1 cellular context compared by ENCODE assay signal in the genomic region with DNA sequence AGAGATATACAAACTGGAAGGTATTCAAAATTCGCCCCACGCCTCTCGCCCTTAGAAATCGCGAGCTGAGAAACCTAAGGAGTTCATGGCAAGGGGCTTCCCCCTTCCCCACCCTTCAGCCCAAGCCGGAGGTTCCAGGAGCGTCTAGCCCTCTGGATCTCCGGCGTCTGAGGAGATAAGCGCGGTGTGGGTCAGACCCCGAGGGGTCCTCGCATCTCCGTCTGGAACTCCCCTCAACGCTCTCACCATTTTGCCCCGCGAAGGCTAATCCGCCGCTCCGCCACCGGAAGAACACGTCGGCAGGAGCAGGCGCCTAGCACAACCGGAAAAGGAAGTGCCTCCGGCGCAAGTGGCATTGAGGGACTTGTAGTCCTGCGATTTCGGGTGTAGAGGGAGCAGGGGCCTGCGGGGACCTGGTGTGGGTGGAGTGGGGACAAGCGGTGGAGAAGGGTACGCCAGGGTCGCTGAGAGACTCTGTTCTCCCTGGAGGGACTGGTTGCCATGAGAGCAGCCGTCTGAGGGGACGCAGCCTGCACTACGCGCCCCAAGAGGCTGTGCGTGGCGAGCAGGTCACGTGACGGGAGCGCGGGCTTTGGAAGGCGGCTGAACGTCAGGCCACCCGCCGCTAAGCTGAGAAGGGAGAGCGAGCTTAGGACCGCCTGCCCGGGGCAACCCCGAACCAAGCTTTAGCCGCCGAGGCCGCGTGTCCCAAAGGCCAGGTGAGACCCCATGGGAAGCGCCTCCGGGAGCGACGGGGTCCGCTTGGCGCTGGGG.
A peak's percentile ranks its signal among the peaks of the same experiment; 100 is the strongest.
TF ChIP-seq lines count a peak whose summit lies in the region.

A gene with protein sequence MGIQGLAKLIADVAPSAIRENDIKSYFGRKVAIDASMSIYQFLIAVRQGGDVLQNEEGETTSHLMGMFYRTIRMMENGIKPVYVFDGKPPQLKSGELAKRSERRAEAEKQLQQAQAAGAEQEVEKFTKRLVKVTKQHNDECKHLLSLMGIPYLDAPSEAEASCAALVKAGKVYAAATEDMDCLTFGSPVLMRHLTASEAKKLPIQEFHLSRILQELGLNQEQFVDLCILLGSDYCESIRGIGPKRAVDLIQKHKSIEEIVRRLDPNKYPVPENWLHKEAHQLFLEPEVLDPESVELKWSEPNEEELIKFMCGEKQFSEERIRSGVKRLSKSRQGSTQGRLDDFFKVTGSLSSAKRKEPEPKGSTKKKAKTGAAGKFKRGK (plus strand): TSS at position 602 of the 774 bp plus-strand sequence. CDS start 2,451 bp downstream, outside the sequence.
A gene (minus strand): TSS at position 290 of the 774 bp plus-strand sequence. CDS start 41 bp downstream, at position 249.

TF ChIP-seq in HepG2, 621 proteins besides CTCF, POLR2A, EP300 and RAD21 (continued from another document and continues in another):
- TF ChIP-seq, protein P1, sequence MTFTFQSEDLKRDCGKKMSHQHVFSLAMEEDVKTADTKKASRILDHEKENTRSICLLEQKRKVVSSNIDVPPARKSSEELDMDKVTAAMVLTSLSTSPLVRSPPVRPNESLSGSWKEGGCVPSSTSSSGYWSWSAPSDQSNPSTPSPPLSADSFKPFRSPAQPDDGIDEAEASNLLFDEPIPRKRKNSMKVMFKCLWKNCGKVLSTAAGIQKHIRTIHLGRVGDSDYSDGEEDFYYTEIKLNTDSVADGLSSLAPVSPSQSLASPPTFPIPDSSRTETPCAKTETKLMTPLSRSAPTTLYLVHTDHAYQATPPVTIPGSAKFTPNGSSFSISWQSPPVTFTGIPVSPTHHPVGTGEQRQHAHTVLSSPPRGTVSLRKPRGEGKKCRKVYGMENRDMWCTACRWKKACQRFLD (CRISPR knock-in tag; IDR thresholded peaks at IDR 0.05; ENCODE audit: borderline replicate concordance): peak; percentile 94; the same call in 1 of the 2 replicates
- TF ChIP-seq ELF3 (CRISPR knock-in tag; IDR thresholded peaks at IDR 0.05): peak; percentile 60
- TF ChIP-seq SYNCRIP (IDR thresholded peaks at IDR 0.05; ENCODE audit: insufficient read depth, low read depth, low read length): no peak
- peak; percentile 53 for TF ChIP-seq MED1 (CRISPR knock-in tag; IDR thresholded peaks at IDR 0.05)
- 0 out of 2 replicates have a peak, but pooled peaks have one; percentile 33 for TF ChIP-seq TOPORS (CRISPR knock-in tag; IDR thresholded peaks at IDR 0.05)
- peak; percentile 89 for TF ChIP-seq ZNF335 (CRISPR knock-in tag; IDR thresholded peaks at IDR 0.05)
- TF ChIP-seq POLR2AphosphoS5 (IDR thresholded peaks at IDR 0.05; ENCODE audit: low read depth, low read length): peak; percentile 86
- TF ChIP-seq ISL2 (CRISPR knock-in tag; IDR thresholded peaks at IDR 0.05): peak; percentile 63; the same call in 1 of the 2 replicates
- TF ChIP-seq DNMT3B (CRISPR knock-in tag; conservative IDR thresholded peaks at IDR 0.05): no peak
- 0 out of 2 replicates have a peak, but pooled peaks have one; percentile 8 for TF ChIP-seq ZNF12 (CRISPR knock-in tag; IDR thresholded peaks at IDR 0.05)
- TF ChIP-seq KLF15 (CRISPR knock-in tag; IDR thresholded peaks at IDR 0.05; ENCODE audit: borderline replicate concordance): 0 out of 2 replicates have a peak, but pooled peaks have one; percentile 59
- TF ChIP-seq, protein P2, sequence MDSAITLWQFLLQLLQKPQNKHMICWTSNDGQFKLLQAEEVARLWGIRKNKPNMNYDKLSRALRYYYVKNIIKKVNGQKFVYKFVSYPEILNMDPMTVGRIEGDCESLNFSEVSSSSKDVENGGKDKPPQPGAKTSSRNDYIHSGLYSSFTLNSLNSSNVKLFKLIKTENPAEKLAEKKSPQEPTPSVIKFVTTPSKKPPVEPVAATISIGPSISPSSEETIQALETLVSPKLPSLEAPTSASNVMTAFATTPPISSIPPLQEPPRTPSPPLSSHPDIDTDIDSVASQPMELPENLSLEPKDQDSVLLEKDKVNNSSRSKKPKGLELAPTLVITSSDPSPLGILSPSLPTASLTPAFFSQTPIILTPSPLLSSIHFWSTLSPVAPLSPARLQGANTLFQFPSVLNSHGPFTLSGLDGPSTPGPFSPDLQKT (CRISPR knock-in tag; IDR thresholded peaks at IDR 0.05; ENCODE audit: borderline replicate concordance): peak; percentile 36; the same call in 1 of the 2 replicates
- peak; percentile 81 for TF ChIP-seq RBFOX2 (IDR thresholded peaks at IDR 0.05; ENCODE audit: low read depth, low read length)
- no peak for TF ChIP-seq MTA3 (CRISPR knock-in tag; IDR thresholded peaks at IDR 0.05)
- 0 out of 2 replicates have a peak, but pooled peaks have one; percentile 44 for TF ChIP-seq ZBTB42 (CRISPR knock-in tag; IDR thresholded peaks at IDR 0.05)
- TF ChIP-seq ZNF589 (CRISPR knock-in tag; conservative IDR thresholded peaks at IDR 0.05): no peak
- peak; percentile 66 for TF ChIP-seq BORCS8-MEF2B (CRISPR knock-in tag; IDR thresholded peaks at IDR 0.05)
- peak; percentile 57 for TF ChIP-seq ZNF883 (CRISPR knock-in tag; IDR thresholded peaks at IDR 0.05; ENCODE audit: not compliant biosample characterization)
- no peak for TF ChIP-seq RFX3 (CRISPR knock-in tag; IDR thresholded peaks at IDR 0.05)
- TF ChIP-seq FOSL2 (CRISPR knock-in tag; IDR thresholded peaks at IDR 0.05): 0 out of 2 replicates have a peak, but pooled peaks have one; percentile 7
- 0 out of 2 replicates have a peak, but pooled peaks have one; percentile 62 for TF ChIP-seq SNAI1 (CRISPR knock-in tag; IDR thresholded peaks at IDR 0.05; ENCODE audit: borderline replicate concordance)
- peak; percentile 77; the same call in 1 of the 2 replicates for TF ChIP-seq SMAD3 (CRISPR knock-in tag; IDR thresholded peaks at IDR 0.05)
- no peak for TF ChIP-seq HMG20A (CRISPR knock-in tag; IDR thresholded peaks at IDR 0.05; ENCODE audit: borderline replicate concordance)
- TF ChIP-seq, protein P3, sequence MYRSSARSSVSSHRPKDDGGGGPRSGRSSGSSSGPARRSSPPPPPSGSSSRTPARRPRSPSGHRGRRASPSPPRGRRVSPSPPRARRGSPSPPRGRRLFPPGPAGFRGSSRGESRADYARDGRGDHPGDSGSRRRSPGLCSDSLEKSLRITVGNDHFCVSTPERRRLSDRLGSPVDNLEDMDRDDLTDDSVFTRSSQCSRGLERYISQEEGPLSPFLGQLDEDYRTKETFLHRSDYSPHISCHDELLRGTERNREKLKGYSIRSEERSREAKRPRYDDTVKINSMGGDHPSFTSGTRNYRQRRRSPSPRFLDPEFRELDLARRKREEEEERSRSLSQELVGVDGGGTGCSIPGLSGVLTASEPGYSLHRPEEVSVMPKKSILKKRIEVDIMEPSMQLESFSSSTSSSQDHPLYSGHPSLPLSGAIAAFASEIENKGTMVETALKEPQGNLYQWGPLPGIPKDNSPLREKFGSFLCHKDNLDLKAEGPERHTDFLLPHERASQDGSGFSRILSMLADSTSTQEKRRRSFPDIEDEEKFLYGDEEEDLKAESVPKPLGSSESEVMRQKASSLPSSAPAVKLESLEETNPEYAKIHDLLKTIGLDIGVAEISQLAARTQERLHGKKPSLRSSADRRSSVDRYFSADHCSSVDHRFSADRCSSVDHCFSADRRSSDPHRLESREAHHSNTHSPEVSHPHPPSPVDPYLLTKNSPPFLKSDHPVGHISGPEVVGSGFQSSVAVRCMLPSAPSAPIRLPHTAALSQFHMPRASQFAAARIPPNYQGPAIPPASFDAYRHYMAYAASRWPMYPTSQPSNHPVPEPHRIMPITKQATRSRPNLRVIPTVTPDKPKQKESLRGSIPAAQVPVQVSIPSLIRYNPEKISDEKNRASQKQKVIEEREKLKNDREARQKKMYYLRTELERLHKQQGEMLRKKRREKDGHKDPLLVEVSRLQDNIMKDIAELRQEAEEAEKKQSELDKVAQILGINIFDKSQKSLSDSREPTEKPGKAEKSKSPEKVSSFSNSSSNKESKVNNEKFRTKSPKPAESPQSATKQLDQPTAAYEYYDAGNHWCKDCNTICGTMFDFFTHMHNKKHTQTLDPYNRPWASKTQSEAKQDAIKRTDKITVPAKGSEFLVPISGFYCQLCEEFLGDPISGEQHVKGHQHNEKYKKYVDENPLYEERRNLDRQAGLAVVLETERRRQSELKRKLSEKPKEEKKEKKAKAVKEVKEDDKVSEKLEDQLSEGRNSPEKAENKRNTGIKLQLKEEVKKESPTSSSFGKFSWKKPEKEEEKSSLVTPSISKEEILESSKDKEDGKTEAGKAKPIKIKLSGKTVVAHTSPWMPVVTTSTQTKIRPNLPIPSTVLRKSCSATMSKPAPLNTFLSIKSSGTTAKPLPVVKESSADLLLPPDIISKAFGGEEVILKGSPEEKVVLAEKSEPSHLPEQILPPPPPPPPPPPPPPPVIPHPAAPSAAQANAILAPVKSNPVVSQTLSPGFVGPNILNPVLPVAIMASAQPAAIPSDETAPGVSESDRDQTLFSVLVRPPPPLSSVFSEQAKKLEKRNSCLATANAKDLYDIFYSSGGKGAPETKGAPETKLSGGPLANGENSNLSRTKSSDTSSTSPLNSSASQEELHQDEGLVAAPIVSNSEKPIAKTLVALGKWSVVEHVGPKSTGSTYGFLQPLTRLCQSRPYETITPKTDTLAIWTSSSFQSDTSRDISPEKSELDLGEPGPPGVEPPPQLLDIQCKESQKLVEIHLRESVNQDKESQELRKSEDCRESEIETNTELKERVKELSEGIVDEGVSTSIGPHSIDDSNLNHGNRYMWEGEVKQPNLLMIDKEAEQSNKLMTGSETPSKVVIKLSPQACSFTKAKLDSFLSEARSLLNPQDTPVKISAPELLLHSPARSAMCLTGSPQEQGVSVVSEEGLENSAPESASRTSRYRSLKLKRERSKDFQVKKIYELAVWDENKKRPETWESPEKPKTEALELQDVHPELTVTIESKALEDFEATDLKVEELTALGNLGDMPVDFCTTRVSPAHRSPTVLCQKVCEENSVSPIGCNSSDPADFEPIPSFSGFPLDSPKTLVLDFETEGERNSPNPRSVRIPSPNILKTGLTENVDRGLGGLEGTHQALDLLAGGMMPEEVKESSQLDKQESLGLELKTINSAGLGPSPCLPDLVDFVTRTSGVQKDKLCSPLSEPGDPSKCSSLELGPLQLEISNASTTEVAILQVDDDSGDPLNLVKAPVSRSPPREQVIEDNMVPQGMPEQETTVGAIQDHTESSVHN (CRISPR knock-in tag; IDR thresholded peaks at IDR 0.05): no peak
- TF ChIP-seq BHLHE40 (IDR thresholded peaks at IDR 0.05; ENCODE audit: low read length): peak; percentile 86
- TF ChIP-seq MAFG (CRISPR knock-in tag; IDR thresholded peaks at IDR 0.05): no peak
- TF ChIP-seq, protein P4, sequence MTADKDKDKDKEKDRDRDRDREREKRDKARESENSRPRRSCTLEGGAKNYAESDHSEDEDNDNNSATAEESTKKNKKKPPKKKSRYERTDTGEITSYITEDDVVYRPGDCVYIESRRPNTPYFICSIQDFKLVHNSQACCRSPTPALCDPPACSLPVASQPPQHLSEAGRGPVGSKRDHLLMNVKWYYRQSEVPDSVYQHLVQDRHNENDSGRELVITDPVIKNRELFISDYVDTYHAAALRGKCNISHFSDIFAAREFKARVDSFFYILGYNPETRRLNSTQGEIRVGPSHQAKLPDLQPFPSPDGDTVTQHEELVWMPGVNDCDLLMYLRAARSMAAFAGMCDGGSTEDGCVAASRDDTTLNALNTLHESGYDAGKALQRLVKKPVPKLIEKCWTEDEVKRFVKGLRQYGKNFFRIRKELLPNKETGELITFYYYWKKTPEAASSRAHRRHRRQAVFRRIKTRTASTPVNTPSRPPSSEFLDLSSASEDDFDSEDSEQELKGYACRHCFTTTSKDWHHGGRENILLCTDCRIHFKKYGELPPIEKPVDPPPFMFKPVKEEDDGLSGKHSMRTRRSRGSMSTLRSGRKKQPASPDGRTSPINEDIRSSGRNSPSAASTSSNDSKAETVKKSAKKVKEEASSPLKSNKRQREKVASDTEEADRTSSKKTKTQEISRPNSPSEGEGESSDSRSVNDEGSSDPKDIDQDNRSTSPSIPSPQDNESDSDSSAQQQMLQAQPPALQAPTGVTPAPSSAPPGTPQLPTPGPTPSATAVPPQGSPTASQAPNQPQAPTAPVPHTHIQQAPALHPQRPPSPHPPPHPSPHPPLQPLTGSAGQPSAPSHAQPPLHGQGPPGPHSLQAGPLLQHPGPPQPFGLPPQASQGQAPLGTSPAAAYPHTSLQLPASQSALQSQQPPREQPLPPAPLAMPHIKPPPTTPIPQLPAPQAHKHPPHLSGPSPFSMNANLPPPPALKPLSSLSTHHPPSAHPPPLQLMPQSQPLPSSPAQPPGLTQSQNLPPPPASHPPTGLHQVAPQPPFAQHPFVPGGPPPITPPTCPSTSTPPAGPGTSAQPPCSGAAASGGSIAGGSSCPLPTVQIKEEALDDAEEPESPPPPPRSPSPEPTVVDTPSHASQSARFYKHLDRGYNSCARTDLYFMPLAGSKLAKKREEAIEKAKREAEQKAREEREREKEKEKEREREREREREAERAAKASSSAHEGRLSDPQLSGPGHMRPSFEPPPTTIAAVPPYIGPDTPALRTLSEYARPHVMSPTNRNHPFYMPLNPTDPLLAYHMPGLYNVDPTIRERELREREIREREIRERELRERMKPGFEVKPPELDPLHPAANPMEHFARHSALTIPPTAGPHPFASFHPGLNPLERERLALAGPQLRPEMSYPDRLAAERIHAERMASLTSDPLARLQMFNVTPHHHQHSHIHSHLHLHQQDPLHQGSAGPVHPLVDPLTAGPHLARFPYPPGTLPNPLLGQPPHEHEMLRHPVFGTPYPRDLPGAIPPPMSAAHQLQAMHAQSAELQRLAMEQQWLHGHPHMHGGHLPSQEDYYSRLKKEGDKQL (CRISPR knock-in tag; IDR thresholded peaks at IDR 0.05; ENCODE audit: low read depth): peak; percentile 13; the same call in 1 of the 2 replicates
- TF ChIP-seq RFXAP (CRISPR knock-in tag; IDR thresholded peaks at IDR 0.05; ENCODE audit: borderline replicate concordance): peak; percentile 64; the same call in 1 of the 2 replicates
- TF ChIP-seq ZNF543 (CRISPR knock-in tag; IDR thresholded peaks at IDR 0.05): peak; percentile 85
- TF ChIP-seq, protein P5, sequence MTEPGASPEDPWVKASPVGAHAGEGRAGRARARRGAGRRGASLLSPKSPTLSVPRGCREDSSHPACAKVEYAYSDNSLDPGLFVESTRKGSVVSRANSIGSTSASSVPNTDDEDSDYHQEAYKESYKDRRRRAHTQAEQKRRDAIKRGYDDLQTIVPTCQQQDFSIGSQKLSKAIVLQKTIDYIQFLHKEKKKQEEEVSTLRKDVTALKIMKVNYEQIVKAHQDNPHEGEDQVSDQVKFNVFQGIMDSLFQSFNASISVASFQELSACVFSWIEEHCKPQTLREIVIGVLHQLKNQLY (CRISPR knock-in tag; IDR thresholded peaks at IDR 0.05): peak; percentile 41; the same call in 1 of the 2 replicates
- peak; percentile 20; the same call in 1 of the 2 replicates for TF ChIP-seq CCDC6 (CRISPR knock-in tag; IDR thresholded peaks at IDR 0.05)
- TF ChIP-seq, protein P6, sequence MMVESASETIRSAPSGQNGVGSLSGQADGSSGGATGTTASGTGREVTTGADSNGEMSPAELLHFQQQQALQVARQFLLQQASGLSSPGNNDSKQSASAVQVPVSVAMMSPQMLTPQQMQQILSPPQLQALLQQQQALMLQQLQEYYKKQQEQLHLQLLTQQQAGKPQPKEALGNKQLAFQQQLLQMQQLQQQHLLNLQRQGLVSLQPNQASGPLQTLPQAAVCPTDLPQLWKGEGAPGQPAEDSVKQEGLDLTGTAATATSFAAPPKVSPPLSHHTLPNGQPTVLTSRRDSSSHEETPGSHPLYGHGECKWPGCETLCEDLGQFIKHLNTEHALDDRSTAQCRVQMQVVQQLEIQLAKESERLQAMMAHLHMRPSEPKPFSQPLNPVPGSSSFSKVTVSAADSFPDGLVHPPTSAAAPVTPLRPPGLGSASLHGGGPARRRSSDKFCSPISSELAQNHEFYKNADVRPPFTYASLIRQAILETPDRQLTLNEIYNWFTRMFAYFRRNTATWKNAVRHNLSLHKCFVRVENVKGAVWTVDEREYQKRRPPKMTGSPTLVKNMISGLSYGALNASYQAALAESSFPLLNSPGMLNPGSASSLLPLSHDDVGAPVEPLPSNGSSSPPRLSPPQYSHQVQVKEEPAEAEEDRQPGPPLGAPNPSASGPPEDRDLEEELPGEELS (CRISPR knock-in tag; IDR thresholded peaks at IDR 0.05): peak; percentile 12; the same call in 1 of the 2 replicates
- TF ChIP-seq MEF2D (CRISPR knock-in tag; IDR thresholded peaks at IDR 0.05): peak; percentile 75
- TF ChIP-seq CREM (IDR thresholded peaks at IDR 0.05): peak; percentile 96
- no peak for TF ChIP-seq CREM (CRISPR knock-in tag; IDR thresholded peaks at IDR 0.05)
- TF ChIP-seq ZFP90 (CRISPR knock-in tag; IDR thresholded peaks at IDR 0.05; ENCODE audit: borderline replicate concordance): no peak
